In genomic region chr2:195967336-195967735, GRCh38 we compare ENCODE assay signal across 14 cellular contexts.
"Had no signal": no experiment of that assay in that cellular context is flagged by ENCODE, and none has a peak within 500 bp of the region (broad histone marks: within the 10 kb centered on the region; RNA-seq: fewer than 3 reads in every experiment).

No MANE protein-coding gene starts in this region.

- ATAC-seq: lower lobe of right lung; stimulated activated effector memory CD8-positive, alpha-beta T cell treated with anti-CD3 and anti-CD28 coated beads, Interleukin-12 subunit alpha, Interleukin-12 subunit beta, amount 100 ng/mL, for 72 hours had no signal

- H3K27me3 ChIP-seq: dorsolateral prefrontal cortex, sigmoid colon, stomach, vagina had no signal

- DNase-seq: activated CD4-positive, alpha-beta T cell treated with anti-CD3 and anti-CD28 coated beads for 1 hour; activated gamma-delta T cell; dorsolateral prefrontal cortex; erythroblast; lower lobe of right lung; midbrain; sigmoid colon; stimulated activated CD4-positive, alpha-beta T cell treated with anti-CD3 and anti-CD28 coated beads, Interleukin-4, amount 100 ng/mL, for 24 hours; stomach; trophoblast cell; WERI-Rb-1 had no signal

- H3K4me1 ChIP-seq: lower lobe of right lung, sigmoid colon, stomach, vagina had no signal

- H3K4me3 ChIP-seq: dorsolateral prefrontal cortex, lower lobe of right lung, sigmoid colon, stomach, vagina had no signal

- H3K9me3 ChIP-seq: lower lobe of right lung, sigmoid colon, stomach, vagina had no signal

- FAIRE-seq: astrocyte had no signal

- H3K27ac ChIP-seq: dorsolateral prefrontal cortex, lower lobe of right lung, sigmoid colon, stomach, vagina, WERI-Rb-1 had no signal

- H3K36me3 ChIP-seq: lower lobe of right lung, sigmoid colon, stomach, vagina, WERI-Rb-1 had no signal
